In the genomic region with DNA sequence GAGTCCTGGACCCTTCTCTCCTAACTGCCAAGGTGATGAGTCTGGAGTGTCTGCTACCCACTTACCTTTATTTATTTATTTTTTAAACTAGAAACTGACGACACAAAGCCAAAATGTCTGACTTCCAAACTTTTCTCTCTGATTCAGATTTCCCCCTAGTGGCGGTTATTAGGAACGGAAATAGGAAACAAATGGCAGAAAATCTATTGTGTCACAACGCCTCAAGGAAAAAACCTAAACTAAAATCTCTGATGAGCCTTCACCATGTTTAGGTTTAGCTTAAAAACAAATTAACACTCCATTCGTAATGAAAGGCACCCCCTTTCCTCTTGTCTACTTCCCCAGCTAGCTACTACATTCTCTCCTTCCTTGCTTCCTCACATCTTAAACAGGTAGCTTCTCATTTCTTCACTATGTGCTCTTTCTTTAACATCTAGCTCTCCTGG, we compare ENCODE assay signal across 8 cellular contexts.
A peak's percentile ranks its signal among the peaks of the same experiment; 100 is the strongest.
DNase-seq lines count a peak whose midpoint lies in the region; ATAC-seq and TF ChIP-seq lines count a peak whose summit lies in the region.

No MANE protein-coding gene starts in this region.

- ATAC-seq in foreskin keratinocyte, result peak; percentile 69
- no peak for ATAC-seq in HG03139 (IDR thresholded peaks at IDR 0.05; ENCODE audit: unreplicated experiment)
- ATAC-seq in GM21737 (IDR thresholded peaks at IDR 0.05; ENCODE audit: unreplicated experiment), result no peak

- TF ChIP-seq EP300 in sigmoid colon (IDR thresholded peaks at IDR 0.05), result no peak

- TF ChIP-seq CTCF in foreskin keratinocyte (conservative IDR thresholded peaks at IDR 0.05) (peak; percentile 86), sigmoid colon (IDR thresholded peaks at IDR 0.05) (peak; percentile 57 to 72 (median 64))

- peaks cover 0 to 23% (median 10%) of the 10 kb centered on the region in 4 donors for H3K36me3 ChIP-seq in sigmoid colon

- H3K4me1 ChIP-seq in foreskin keratinocyte, result no peaks in the 10 kb centered on the region
- peaks cover 0 to 10% (median 1%) of the 10 kb centered on the region in 4 donors for H3K4me1 ChIP-seq in sigmoid colon

- intact Hi-C loops in sigmoid colon (cut with DNase I), result loop anchor here (2.0 to 5.0 kb wide), 3 partner anchors 57 to 658 kb away; a partner anchor contains a TSS

- no peak overlapping the region for H3K4me3 ChIP-seq in sigmoid colon

- no peaks in the 10 kb centered on the region for H3K9me3 ChIP-seq in sigmoid colon

- H3K27me3 ChIP-seq in foreskin keratinocyte (no peaks in the 10 kb centered on the region), sigmoid colon (no peaks in the 10 kb centered on the region)

- DNase-seq in EH (ENCODE audit: low read depth), result peak; percentile 71
- DNase-seq in KG1 (lab: John Stamatoyannopoulos, UW), result peak; percentile 13
- peak; percentile 42 for DNase-seq in SW480 (ENCODE audit: low spot score)
- DNase-seq in foreskin keratinocyte, result peak in 1 of 2 donors; percentile 59
- no peak for DNase-seq in sigmoid colon
- DNase-seq in OCI-M2 (lab: John Stamatoyannopoulos, UW; ENCODE audit: unreplicated experiment), result no peak

- H3K27ac ChIP-seq in foreskin keratinocyte (peak overlapping the region; percentile 11), sigmoid colon (no peak overlapping the region)

- WGBS in sigmoid colon, 2 donors, result 24 to 41% methylated on average over 5 of the region's 5 CpGs

- TF ChIP-seq POLR2A in sigmoid colon (IDR thresholded peaks at IDR 0.05), result no peak

Comparison
In these comparisons a context has a peak if more than half of its experiments do, and no peak if none do; other contexts are left out.
1. DNase-seq: peak in EH (single experiment), KG1 (single experiment) and SW480 (single experiment); none in sigmoid colon (single experiment) and OCI-M2 (single experiment).